In the genomic region with DNA sequence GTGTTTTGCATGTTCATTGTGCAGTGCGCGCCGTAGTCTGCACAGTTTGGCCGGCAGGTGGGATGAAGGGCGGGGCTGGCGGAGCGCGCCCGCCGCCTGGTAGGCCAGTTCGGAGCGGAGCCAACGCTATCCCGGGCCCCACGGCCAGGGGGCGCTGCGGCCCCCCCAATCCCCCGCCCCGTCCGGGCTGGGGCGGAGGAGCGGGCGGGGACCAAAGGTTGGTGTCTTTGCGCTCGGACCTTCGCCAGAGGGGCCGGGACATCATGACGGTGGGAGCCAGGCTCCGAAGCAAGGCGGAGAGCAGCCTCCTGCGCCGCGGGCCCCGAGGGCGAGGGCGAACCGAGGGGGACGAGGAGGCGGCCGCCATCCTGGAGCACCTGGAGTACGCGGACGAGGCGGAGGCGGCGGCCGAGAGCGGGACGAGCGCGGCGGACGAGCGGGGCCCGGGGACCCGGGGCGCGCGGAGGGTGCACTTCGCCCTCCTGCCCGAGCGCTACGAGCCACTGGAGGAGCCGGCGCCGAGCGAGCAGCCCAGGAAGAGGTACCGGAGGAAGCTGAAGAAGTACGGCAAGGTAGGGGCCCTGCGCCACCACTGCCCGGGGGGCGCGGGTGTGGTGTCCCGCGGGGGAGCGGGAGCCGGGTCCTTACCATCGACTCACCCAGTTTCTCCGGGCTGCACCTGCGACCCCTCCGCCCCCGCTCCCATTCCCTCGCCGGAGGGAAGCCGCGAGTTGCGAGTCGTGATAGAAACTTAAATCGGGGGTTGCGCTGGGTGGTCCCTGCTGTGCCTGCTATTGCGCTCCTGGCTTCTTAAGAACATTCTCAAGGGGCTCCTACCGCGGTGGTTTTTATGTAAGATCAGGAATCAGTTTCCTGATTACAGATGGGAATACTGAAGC, we compare ENCODE assay signal across 8 cellular contexts. TPM values are rescaled to one million over a fixed set of nuclear protein-coding genes. Genes with fewer than 3 reads are reported as not detected.
A peak's percentile ranks its signal among the peaks of the same experiment; 100 is the strongest.
DNase-seq lines count a peak whose midpoint lies in the region; ATAC-seq, FAIRE-seq and TF ChIP-seq lines count a peak whose summit lies in the region.

A gene with protein sequence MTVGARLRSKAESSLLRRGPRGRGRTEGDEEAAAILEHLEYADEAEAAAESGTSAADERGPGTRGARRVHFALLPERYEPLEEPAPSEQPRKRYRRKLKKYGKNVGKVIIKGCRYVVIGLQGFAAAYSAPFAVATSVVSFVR (plus strand): TSS at position 224 of the 899 bp plus-strand sequence. CDS start 40 bp downstream, at position 264.

- peak within 1 kb of the TSS; percentile 67 for H3K4me3 ChIP-seq in BJ (ENCODE audit: low read depth, low read length)
- peak within 1 kb of the TSS; percentile 83 for H3K4me3 ChIP-seq in epithelial cell of proximal tubule (ENCODE audit: low read depth, low read length)

- POLR2A ChIA-PET in BJ (lab: Charles Lee), result no interaction called here

- no peaks in the 10 kb centered on the region for H3K36me3 ChIP-seq in BJ (ENCODE audit: control insufficient read depth, insufficient read depth, low read length)

- no peak for FAIRE-seq in GM19239 (lab: Jason Lieb, UNC)

- DNase-seq in BJ (ENCODE audit: low read depth) (no peak), GM19239 (ENCODE audit: insufficient read length, low spot score) (peak; percentile 74), NCI-H748 (lab: John Stamatoyannopoulos, UW; ENCODE audit: unreplicated experiment) (peak; percentile 75), activated T-cell treated with anti-CD3 and anti-CD28 coated beads for 4 hours (peak; percentile 64), epithelial cell of proximal tubule (ENCODE audit: low read depth) (no peak), myocyte (ENCODE audit: low read depth) (peak; percentile 15)
- DNase-seq in stimulated activated CD8-positive, alpha-beta memory T cell treated with anti-CD3 and anti-CD28 coated beads, Interleukin-7, amount 100 ng/mL, for 24 hours (ENCODE audit: low read depth), result peak; percentile 53

- ATAC-seq in HG03432 (IDR thresholded peaks at IDR 0.05; ENCODE audit: unreplicated experiment), result peak; percentile 98

- TF ChIP-seq CTCF in BJ (IDR thresholded peaks at IDR 0.05; ENCODE audit: insufficient read depth, low read depth, low read length) (peak; percentile 78), epithelial cell of proximal tubule (conservative IDR thresholded peaks at IDR 0.05; ENCODE audit: low read depth, low read length) (peak; percentile 88)

- peaks cover 5% of the 10 kb centered on the region; the same call in 1 of the 2 replicates for H3K27me3 ChIP-seq in BJ (ENCODE audit: control insufficient read depth, insufficient read depth, low read length)

- CTCF ChIA-PET in BJ (lab: Yijun Ruan, JAX), result interaction anchor here (0.6 to 5.6 kb wide), 10 partner anchors 8 to 86 kb away, joined by 3 to 35 read pairs (median 3); no protein-coding TSS in a partner anchor

RNA-seq across cellular contexts. Expression of the gene that starts here (rescaled TPM):
- polyA plus RNA-seq in BJ (2011; rRNA removed), result 3.8 and 3.9 TPM in 2 replicates
- 2.0 and 2.7 TPM in 2 replicates for polyA minus RNA-seq in BJ (2011; rRNA and poly(A)+ RNA removed)
- 5.5 and 6.7 TPM in 2 replicates for total RNA-seq in epithelial cell of proximal tubule
- total RNA-seq in myocyte, result not detected in 2 replicates
- 0.03 TPM for polyA plus RNA-seq in myocyte (2012)

Comparison
In these comparisons a context has a peak if more than half of its experiments do, and no peak if none do; other contexts are left out.
1. Peak in DNase-seq in myocyte; RNA of the gene not detected or under 1 TPM.
2. DNase-seq: peak in GM19239 (single experiment), NCI-H748 (single experiment), activated T-cell treated with anti-CD3 and anti-CD28 coated beads for 4 hours (single experiment) and stimulated activated CD8-positive, alpha-beta memory T cell treated with anti-CD3 and anti-CD28 coated beads, Interleukin-7, amount 100 ng/mL, for 24 hours (single experiment); none in BJ (single experiment) and epithelial cell of proximal tubule (single experiment).